ENCODE assay signal across 15 cellular contexts in the genomic region with DNA sequence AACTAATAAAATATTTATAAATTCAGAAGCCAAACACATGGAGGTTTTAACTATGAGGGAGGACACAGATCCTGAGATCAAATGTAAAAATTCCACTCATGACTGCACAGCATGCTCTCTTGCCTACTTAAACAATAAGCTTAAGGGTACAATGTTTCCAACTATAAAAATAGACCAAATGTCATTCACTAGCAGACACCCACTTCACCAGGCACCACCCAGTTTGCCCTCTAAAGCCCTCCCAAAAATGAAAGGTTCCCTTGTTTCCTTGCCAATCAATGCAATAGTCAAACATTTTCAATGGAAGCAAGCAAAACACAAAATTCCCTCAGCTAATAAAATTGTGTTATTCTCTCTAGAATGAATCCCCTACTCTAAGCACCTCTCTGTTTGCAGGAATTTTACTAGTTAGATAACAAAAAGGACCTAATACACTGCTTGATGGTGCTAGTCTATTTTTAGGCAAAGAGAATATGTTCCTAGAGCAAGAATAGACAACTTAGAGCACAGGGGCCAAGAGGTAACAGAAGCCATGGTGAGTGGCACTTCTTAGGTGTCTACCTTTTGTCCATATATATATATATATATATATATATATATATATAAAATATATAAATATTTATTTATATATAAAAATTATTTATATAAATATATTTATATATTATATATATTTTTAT.
"Had no signal": no experiment of that assay in that cellular context is flagged by ENCODE, and none has a peak within 500 bp of the region (broad histone marks: within the 10 kb centered on the region; RNA-seq: fewer than 3 reads in every experiment).

No MANE protein-coding gene starts in this region.

- H3K27ac ChIP-seq: body of pancreas, coronary artery, lower lobe of right lung, neutrophil, tibial nerve, uterus had no signal

- DNase-seq: activated B cell treated with CpG ODN at 0.5 μM for 24 hours; activated CD4-positive, alpha-beta T cell treated with anti-CD3 and anti-CD28 coated beads, Interleukin-2, amount 10 ng/mL, durations not matched to agents 7 days and 5 days; activated CD8-positive, alpha-beta T cell treated with anti-CD3 and anti-CD28 coated beads, Interleukin-2, amount 10 ng/mL, durations not matched to agents 7 days and 5 days; activated naive CD4-positive, alpha-beta T cell treated with anti-CD3 and anti-CD28 coated beads for 36 hours; activated T-cell treated with anti-CD3 and anti-CD28 coated beads, Interleukin-2, amount 50 U/mL, for 24 hours; body of pancreas; erythroblast; lower lobe of right lung; natural killer cell; retina; stimulated activated naive CD8-positive, alpha-beta T cell treated with anti-CD3 and anti-CD28 coated beads, Interleukin-15, Interleukin-2, amounts not matched to agents 100 U/mL and 50 U/mL, for 24 hours; uterus had no signal

- H3K9me3 ChIP-seq: body of pancreas, neutrophil had no signal

- H3K4me3 ChIP-seq: body of pancreas, coronary artery, lower lobe of right lung, tibial nerve, uterus had no signal

- H3K27me3 ChIP-seq: body of pancreas, neutrophil, tibial nerve, uterus had no signal

- H3K4me1 ChIP-seq: body of pancreas, lower lobe of right lung, uterus had no signal

- ATAC-seq: activated CD8-positive, alpha-beta T cell treated with anti-CD3 and anti-CD28 coated beads, Interleukin-2, amount 10 ng/mL, durations not matched to agents 7 days and 5 days; body of pancreas; lower lobe of right lung; natural killer cell; stimulated activated naive CD8-positive, alpha-beta T cell treated with anti-CD3 and anti-CD28 coated beads, Interleukin-15, Interleukin-2, amounts not matched to agents 100 U/mL and 50 U/mL, for 24 hours had no signal
